ENCODE assay signal across 41 cellular contexts in the genomic region with DNA sequence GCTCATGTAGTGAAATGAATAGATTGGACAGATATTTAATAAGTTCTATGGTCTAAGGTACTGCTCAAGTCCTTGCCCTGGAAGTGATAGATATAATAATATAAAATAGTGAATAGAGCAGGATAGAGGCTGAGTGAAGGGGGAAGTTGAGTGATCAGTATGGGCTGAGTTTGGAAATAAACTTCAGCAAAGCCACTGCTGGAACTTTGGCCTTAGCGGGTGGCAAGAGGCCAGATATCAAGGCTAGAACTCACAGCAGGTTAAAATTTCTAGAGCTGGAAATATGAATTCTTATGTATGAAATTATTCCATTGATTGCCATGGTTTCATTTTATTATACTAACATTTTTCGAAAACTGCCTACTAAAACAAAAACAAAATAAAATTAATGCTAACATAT.
"Had no signal": no experiment of that assay in that cellular context is flagged by ENCODE, and none has a peak within 500 bp of the region (broad histone marks: within the 10 kb centered on the region; RNA-seq: fewer than 3 reads in every experiment).

No MANE protein-coding gene starts in this region.

- H3K27ac ChIP-seq: adrenal gland, ascending aorta, body of pancreas, brain microvascular endothelial cell, breast epithelium, cardiac muscle cell had no signal

- H3K9me3 ChIP-seq: ascending aorta, body of pancreas, breast epithelium had no signal

- H3K36me3 Mint-ChIP-seq: activated naive CD4-positive, alpha-beta T cell treated with anti-CD3 and anti-CD28 coated beads, Interleukin-2, amount 10 ng/mL, durations not matched to agents 7 days and 5 days; activated naive CD4-positive, alpha-beta T cell treated with anti-CD3 and anti-CD28 coated beads, Interleukin-2, amount 50 U/mL, for 24 hours; activated naive CD4-positive, alpha-beta T cell treated with anti-CD3 and anti-CD28 coated beads, Interleukin-2, amount 50 U/mL, for 72 hours; activated naive CD8-positive, alpha-beta T cell; activated naive CD8-positive, alpha-beta T cell treated with anti-CD3 and anti-CD28 coated beads for 36 hours; activated naive CD8-positive, alpha-beta T cell treated with anti-CD3 and anti-CD28 coated beads, Interleukin-2, amount 10 ng/mL, durations not matched to agents 7 days and 5 days; brain had no signal

- H3K9me3 Mint-ChIP-seq: activated naive CD4-positive, alpha-beta T cell treated with anti-CD3 and anti-CD28 coated beads for 36 hours; activated naive CD4-positive, alpha-beta T cell treated with anti-CD3 and anti-CD28 coated beads, Interleukin-2, amount 10 ng/mL, durations not matched to agents 7 days and 5 days; activated naive CD4-positive, alpha-beta T cell treated with anti-CD3 and anti-CD28 coated beads, Interleukin-2, amount 50 U/mL, for 24 hours; activated naive CD8-positive, alpha-beta T cell treated with anti-CD3 and anti-CD28 coated beads for 36 hours; activated naive CD8-positive, alpha-beta T cell treated with anti-CD3 and anti-CD28 coated beads, Interleukin-2, amount 10 ng/mL, durations not matched to agents 7 days and 5 days; activated naive CD8-positive, alpha-beta T cell treated with anti-CD3 and anti-CD28 coated beads, Interleukin-2, amount 50 U/mL, for 24 hours; activated T-cell treated with anti-CD3 and anti-CD28 coated beads, Interleukin-2, amount 50 U/mL, for 24 hours; activated T-cell treated with anti-CD3 and anti-CD28 coated beads, Interleukin-2, amount 50 U/mL, for 4 hours; activated T-cell treated with anti-CD3 and anti-CD28 coated beads, Interleukin-2, amount 50 U/mL, for 72 hours; activated T-helper 1 cell treated with anti-CD3 and anti-CD28 coated beads, Interleukin-12 subunit alpha, Interleukin-12 subunit beta, Interleukin-2, Interleukin-4 antibody, amounts not matched to agents 30 ng/mL and 10 ng/mL and 1 ng/mL, durations not matched to agents 14 hours and 24 hours and 36 hours; activated T-helper 17 cell treated with anti-CD3 and anti-CD28 coated beads, Interleukin-2, amount 50 U/mL, for 72 hours; activated T-helper 2 cell treated with anti-CD3 and anti-CD28 coated beads, Interferon-gamma antibody, Interleukin-2, Interleukin-4, amounts not matched to agents 10 μg/mL and 5 μg/mL and 100 μg/mL, durations not matched to agents 14 hours and 24 hours and 36 hours; brain had no signal

- H3K4me1 Mint-ChIP-seq: activated naive CD4-positive, alpha-beta T cell treated with anti-CD3 and anti-CD28 coated beads, Interleukin-2, amount 10 ng/mL, durations not matched to agents 7 days and 5 days; activated naive CD4-positive, alpha-beta T cell treated with anti-CD3 and anti-CD28 coated beads, Interleukin-2, amount 50 U/mL, for 24 hours; activated naive CD8-positive, alpha-beta T cell treated with anti-CD3 and anti-CD28 coated beads for 36 hours; activated naive CD8-positive, alpha-beta T cell treated with anti-CD3 and anti-CD28 coated beads, Interleukin-2, amount 10 ng/mL, durations not matched to agents 7 days and 5 days; activated naive CD8-positive, alpha-beta T cell treated with anti-CD3 and anti-CD28 coated beads, Interleukin-2, amount 50 U/mL, for 24 hours; activated T-helper 17 cell treated with anti-CD3 and anti-CD28 coated beads, Interleukin-2, amount 50 U/mL, for 72 hours; brain; central memory CD8-positive, alpha-beta T cell had no signal

- H3K27me3 ChIP-seq: adrenal gland, ascending aorta, body of pancreas, brain microvascular endothelial cell, breast epithelium, cardiac muscle cell had no signal

- H3K27ac Mint-ChIP-seq: activated naive CD4-positive, alpha-beta T cell treated with anti-CD3 and anti-CD28 coated beads for 36 hours; activated naive CD4-positive, alpha-beta T cell treated with anti-CD3 and anti-CD28 coated beads, Interleukin-2, amount 10 ng/mL, durations not matched to agents 7 days and 5 days; activated naive CD4-positive, alpha-beta T cell treated with anti-CD3 and anti-CD28 coated beads, Interleukin-2, amount 50 U/mL, for 24 hours; activated naive CD4-positive, alpha-beta T cell treated with anti-CD3 and anti-CD28 coated beads, Interleukin-2, amount 50 U/mL, for 72 hours; activated naive CD8-positive, alpha-beta T cell; activated naive CD8-positive, alpha-beta T cell treated with anti-CD3 and anti-CD28 coated beads for 36 hours; activated naive CD8-positive, alpha-beta T cell treated with anti-CD3 and anti-CD28 coated beads, Interleukin-2, amount 10 ng/mL, durations not matched to agents 7 days and 5 days; activated naive CD8-positive, alpha-beta T cell treated with anti-CD3 and anti-CD28 coated beads, Interleukin-2, amount 50 U/mL, for 24 hours; activated T-cell treated with anti-CD3 and anti-CD28 coated beads, Interleukin-2, amount 50 U/mL, for 24 hours; activated T-cell treated with anti-CD3 and anti-CD28 coated beads, Interleukin-2, amount 50 U/mL, for 72 hours; activated T-helper 1 cell treated with anti-CD3 and anti-CD28 coated beads, Interleukin-12 subunit alpha, Interleukin-12 subunit beta, Interleukin-2, Interleukin-4 antibody, amounts not matched to agents 30 ng/mL and 10 ng/mL and 1 ng/mL, durations not matched to agents 14 hours and 24 hours and 36 hours; activated T-helper 17 cell treated with anti-CD3 and anti-CD28 coated beads, Interleukin-2, amount 50 U/mL, for 72 hours; activated T-helper 2 cell treated with anti-CD3 and anti-CD28 coated beads, Interferon-gamma antibody, Interleukin-2, Interleukin-4, amounts not matched to agents 10 μg/mL and 5 μg/mL and 100 μg/mL, durations not matched to agents 14 hours and 24 hours and 36 hours; brain had no signal

- H3K4me1 ChIP-seq: adrenal gland, ascending aorta, body of pancreas, breast epithelium had no signal

- ATAC-seq: activated naive CD4-positive, alpha-beta T cell treated with anti-CD3 and anti-CD28 coated beads, Interleukin-2, amount 50 U/mL, for 72 hours; activated naive CD8-positive, alpha-beta T cell treated with anti-CD3 and anti-CD28 coated beads, Interleukin-2, amount 50 U/mL, for 24 hours; activated T-cell treated with anti-CD3 and anti-CD28 coated beads, Interleukin-2, amount 50 U/mL, for 4 hours; activated T-cell treated with anti-CD3 and anti-CD28 coated beads, Interleukin-2, amount 50 U/mL, for 72 hours; activated T-helper 17 cell treated with anti-CD3 and anti-CD28 coated beads, Interleukin-2, amount 50 U/mL, for 72 hours; body of pancreas had no signal

- DNase-seq: activated effector memory CD4-positive, alpha-beta T cell treated with anti-CD3 and anti-CD28 coated beads, Interleukin-2, amount 50 U/mL, for 16 hours; activated effector memory CD4-positive, alpha-beta T cell treated with Interleukin-2 at 50 U/mL for 16 hours; activated gamma-delta T cell; activated gamma-delta T cell treated with Interleukin-2 at 50 U/mL for 16 hours; activated naive CD4-positive, alpha-beta T cell; activated naive CD4-positive, alpha-beta T cell treated with anti-CD3 and anti-CD28 coated beads for 36 hours; activated naive CD4-positive, alpha-beta T cell treated with anti-CD3 and anti-CD28 coated beads, Interleukin-2, amount 10 ng/mL, durations not matched to agents 7 days and 5 days; activated naive CD4-positive, alpha-beta T cell treated with anti-CD3 and anti-CD28 coated beads, Interleukin-2, amount 50 U/mL, for 16 hours; activated naive CD4-positive, alpha-beta T cell treated with Interleukin-2 at 50 U/mL for 16 hours; activated naive CD8-positive, alpha-beta T cell treated with anti-CD3 and anti-CD28 coated beads for 36 hours; activated naive CD8-positive, alpha-beta T cell treated with anti-CD3 and anti-CD28 coated beads, Interleukin-2, amount 10 ng/mL, durations not matched to agents 7 days and 5 days; activated naive CD8-positive, alpha-beta T cell treated with anti-CD3 and anti-CD28 coated beads, Interleukin-2, amount 50 U/mL, for 24 hours; activated T-cell treated with anti-CD3 and anti-CD28 coated beads for 4 hours; activated T-cell treated with anti-CD3 and anti-CD28 coated beads, Interleukin-2, amount 50 U/mL, for 1 hour; activated T-cell treated with anti-CD3 and anti-CD28 coated beads, Interleukin-2, amount 50 U/mL, for 24 hours; activated T-cell treated with anti-CD3 and anti-CD28 coated beads, Interleukin-2, amount 50 U/mL, for 4 hours; activated T-cell treated with anti-CD3 and anti-CD28 coated beads, Interleukin-2, amount 50 U/mL, for 48 hours; activated T-cell treated with anti-CD3 and anti-CD28 coated beads, Interleukin-2, amount 50 U/mL, for 72 hours; adrenal gland; amniotic stem cell; amygdala; anterior cingulate cortex; aorta; body of pancreas; brain microvascular endothelial cell; caudate nucleus; central memory CD4-positive, alpha-beta T cell; cerebellar nuclear complex had no signal

- H3K36me3 ChIP-seq: adrenal gland, ascending aorta, brain microvascular endothelial cell, breast epithelium, cardiac muscle cell had no signal

- FAIRE-seq: astrocyte, bronchial epithelial cell had no signal

- H3K27me3 Mint-ChIP-seq: activated naive CD4-positive, alpha-beta T cell treated with anti-CD3 and anti-CD28 coated beads, Interleukin-2, amount 10 ng/mL, durations not matched to agents 7 days and 5 days; activated naive CD4-positive, alpha-beta T cell treated with anti-CD3 and anti-CD28 coated beads, Interleukin-2, amount 50 U/mL, for 24 hours; activated naive CD8-positive, alpha-beta T cell; activated naive CD8-positive, alpha-beta T cell treated with anti-CD3 and anti-CD28 coated beads, Interleukin-2, amount 50 U/mL, for 24 hours; activated T-cell treated with anti-CD3 and anti-CD28 coated beads, Interleukin-2, amount 50 U/mL, for 24 hours; activated T-helper 17 cell treated with anti-CD3 and anti-CD28 coated beads, Interleukin-2, amount 50 U/mL, for 72 hours; brain had no signal

- H3K4me3 Mint-ChIP-seq: activated naive CD4-positive, alpha-beta T cell treated with anti-CD3 and anti-CD28 coated beads for 36 hours; activated naive CD4-positive, alpha-beta T cell treated with anti-CD3 and anti-CD28 coated beads, Interleukin-2, amount 10 ng/mL, durations not matched to agents 7 days and 5 days; activated naive CD4-positive, alpha-beta T cell treated with anti-CD3 and anti-CD28 coated beads, Interleukin-2, amount 50 U/mL, for 24 hours; activated naive CD8-positive, alpha-beta T cell; activated naive CD8-positive, alpha-beta T cell treated with anti-CD3 and anti-CD28 coated beads for 36 hours; activated naive CD8-positive, alpha-beta T cell treated with anti-CD3 and anti-CD28 coated beads, Interleukin-2, amount 10 ng/mL, durations not matched to agents 7 days and 5 days; activated naive CD8-positive, alpha-beta T cell treated with anti-CD3 and anti-CD28 coated beads, Interleukin-2, amount 50 U/mL, for 24 hours; activated T-cell treated with anti-CD3 and anti-CD28 coated beads, Interleukin-2, amount 50 U/mL, for 24 hours; activated T-cell treated with anti-CD3 and anti-CD28 coated beads, Interleukin-2, amount 50 U/mL, for 4 hours; activated T-cell treated with anti-CD3 and anti-CD28 coated beads, Interleukin-2, amount 50 U/mL, for 72 hours; activated T-helper 1 cell treated with anti-CD3 and anti-CD28 coated beads, Interleukin-12 subunit alpha, Interleukin-12 subunit beta, Interleukin-2, Interleukin-4 antibody, amounts not matched to agents 30 ng/mL and 10 ng/mL and 1 ng/mL, durations not matched to agents 14 hours and 24 hours and 36 hours; activated T-helper 17 cell treated with anti-CD3 and anti-CD28 coated beads, Interleukin-2, amount 50 U/mL, for 72 hours; brain; central memory CD8-positive, alpha-beta T cell had no signal

- H3K4me3 ChIP-seq: adrenal gland, ascending aorta, body of pancreas, breast epithelium, cardiac muscle cell had no signal
